25 cellular contexts compared by ENCODE assay signal in genomic region chr6:33404884-33405283, GRCh38.
"Had no signal": no experiment of that assay in that cellular context is flagged by ENCODE, and none has a peak within 500 bp of the region (broad histone marks: within the 10 kb centered on the region; RNA-seq: fewer than 3 reads in every experiment).

No MANE protein-coding gene starts in this region.

- H3K4me3 Mint-ChIP-seq: activated CD4-positive, alpha-beta T cell treated with anti-CD3 and anti-CD28 coated beads, Interleukin-2, amount 10 ng/mL, durations not matched to agents 24 days and 14 days; activated naive CD4-positive, alpha-beta T cell treated with anti-CD3 and anti-CD28 coated beads for 36 hours; activated naive CD8-positive, alpha-beta T cell treated with anti-CD3 and anti-CD28 coated beads for 36 hours; nephron had no signal

- H3K27ac Mint-ChIP-seq: activated naive CD4-positive, alpha-beta T cell treated with anti-CD3 and anti-CD28 coated beads for 36 hours; activated naive CD8-positive, alpha-beta T cell treated with anti-CD3 and anti-CD28 coated beads for 36 hours; nephron; progenitor cell of endocrine pancreas had no signal

- ATAC-seq: sciatic nerve; stimulated activated naive CD8-positive, alpha-beta T cell treated with anti-CD3 and anti-CD28 coated beads, Interleukin-15, Interleukin-2, amounts not matched to agents 100 U/mL and 50 U/mL, for 24 hours had no signal

- H3K36me3 ChIP-seq: left ventricle myocardium inferior, ovary, transverse colon had no signal

- DNase-seq: activated CD4-positive, alpha-beta T cell treated with anti-CD3 and anti-CD28 coated beads, Interleukin-2, amount 10 ng/mL, durations not matched to agents 24 days and 14 days; activated CD4-positive, CD25-positive, alpha-beta regulatory T cell treated with anti-CD3 and anti-CD28 coated beads, Interleukin-2, amount 50 U/mL, for 72 hours; activated CD8-positive, alpha-beta memory T cell treated with anti-CD3 and anti-CD28 coated beads for 24 hours; activated effector memory CD4-positive, alpha-beta T cell treated with anti-CD3 and anti-CD28 coated beads, Interleukin-2, amount 50 U/mL, for 16 hours; activated naive CD8-positive, alpha-beta T cell treated with anti-CD3 and anti-CD28 coated beads for 36 hours; amniotic stem cell; brain microvascular endothelial cell; left ventricle myocardium inferior; ovary; stimulated activated CD4-positive, alpha-beta T cell treated with anti-CD3 and anti-CD28 coated beads, Interleukin-12 subunit alpha, Interleukin-12 subunit beta, amount 100 ng/mL, for 4 hours; stimulated activated CD4-positive, alpha-beta T cell treated with anti-CD3 and anti-CD28 coated beads, Interleukin-4, amount 100 ng/mL, for 1 hour; stimulated activated naive CD8-positive, alpha-beta T cell treated with anti-CD3 and anti-CD28 coated beads, Interleukin-15, Interleukin-2, amounts not matched to agents 100 U/mL and 50 U/mL, for 24 hours; T-helper 1 cell; T1000; testis; transverse colon had no signal

- H3K27me3 Mint-ChIP-seq: activated CD4-positive, alpha-beta T cell treated with anti-CD3 and anti-CD28 coated beads, Interleukin-2, amount 10 ng/mL, durations not matched to agents 24 days and 14 days; activated naive CD8-positive, alpha-beta T cell treated with anti-CD3 and anti-CD28 coated beads for 36 hours; progenitor cell of endocrine pancreas had no signal

- H3K27me3 ChIP-seq: brain microvascular endothelial cell, ovary, testis, transverse colon had no signal

- H3K9me3 ChIP-seq: left ventricle myocardium inferior, ovary, testis, transverse colon had no signal

- H3K27ac ChIP-seq: brain microvascular endothelial cell, left ventricle myocardium inferior, ovary, testis, transverse colon had no signal

- H3K4me3 ChIP-seq: left ventricle myocardium inferior, ovary, skin epidermis, testis, transverse colon had no signal

- FAIRE-seq: astrocyte, endometrium, frontal cortex, islet of Langerhans had no signal
